ENCODE assay signal across 19 cellular contexts in the genomic region with DNA sequence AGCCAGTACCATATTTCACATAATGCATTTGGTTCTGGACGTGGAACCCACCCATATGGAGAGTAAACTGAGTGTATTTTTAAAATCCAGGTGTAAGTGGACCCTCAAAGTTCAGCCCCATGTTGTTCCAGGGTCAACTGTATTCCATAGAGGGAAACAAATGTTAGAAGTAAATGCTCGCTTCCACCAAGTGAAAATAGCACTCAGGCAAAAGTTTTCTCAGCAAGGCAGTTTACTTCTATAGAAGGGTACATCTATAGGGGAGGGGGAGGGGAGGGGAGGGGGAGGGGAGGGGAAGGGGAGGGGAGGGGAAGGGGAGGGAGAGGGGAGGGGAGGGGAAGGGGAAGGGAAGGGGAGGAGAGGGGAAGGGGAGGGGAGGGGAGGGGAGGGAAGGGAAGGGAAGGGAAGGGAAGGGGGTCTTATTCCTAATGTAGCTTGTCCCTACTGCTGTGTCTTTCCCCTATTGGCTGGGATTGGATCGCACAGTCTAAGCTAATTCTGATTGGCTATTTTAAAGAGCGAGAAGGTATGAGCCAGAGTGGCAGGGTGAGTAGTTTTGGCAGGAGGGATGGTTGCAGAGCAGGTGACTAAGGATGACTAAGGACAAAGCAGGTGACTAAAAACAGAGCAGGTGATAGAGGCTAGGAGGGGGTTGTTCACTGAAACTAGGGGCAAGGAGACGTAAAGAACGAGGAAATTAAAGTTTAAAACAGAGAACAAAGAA. TPM values are rescaled to one million over a fixed set of nuclear protein-coding genes. Genes with fewer than 3 reads are reported as not detected.
"Had no signal": no experiment of that assay in that cellular context is flagged by ENCODE, and none has a peak within 500 bp of the region (broad histone marks: within the 10 kb centered on the region; RNA-seq: fewer than 3 reads in every experiment).

No MANE protein-coding gene starts in this region.

- ATAC-seq: activated CD8-positive, alpha-beta T cell treated with anti-CD3 and anti-CD28 coated beads for 36 hours; left colon; lower lobe of right lung had no signal

- H3K36me3 ChIP-seq: colonic mucosa, lower lobe of right lung, prostate gland, stomach, thoracic aorta had no signal

- H3K4me1 ChIP-seq: colonic mucosa, prostate gland had no signal

- H3K9me3 ChIP-seq: colonic mucosa, lower lobe of right lung, prostate gland, stomach, thoracic aorta had no signal

- DNase-seq: activated B cell treated with CpG ODN at 0.5 μM for 24 hours; activated CD4-positive, alpha-beta T cell treated with anti-CD3 and anti-CD28 coated beads for 48 hours; activated CD8-positive, alpha-beta memory T cell treated with anti-CD3 and anti-CD28 coated beads, Interleukin-2, amount 50 U/mL, for 4 hours; activated CD8-positive, alpha-beta T cell treated with anti-CD3 and anti-CD28 coated beads for 36 hours; activated gamma-delta T cell treated with Interleukin-2 at 50 U/mL for 16 hours; amniotic stem cell; central memory CD4-positive, alpha-beta T cell; colonic mucosa; foreskin fibroblast; head of caudate nucleus; immature natural killer cell; left colon; lower lobe of right lung; nephron progenitor cell; stimulated activated CD4-positive, alpha-beta T cell treated with anti-CD3 and anti-CD28 coated beads, Interleukin-1b, Interleukin-23, amount 100 ng/mL, for 48 hours; stomach; T-helper 2 cell had no signal

- H3K4me3 ChIP-seq: colonic mucosa, lower lobe of right lung, prostate gland, stomach, thoracic aorta had no signal

- H3K27ac ChIP-seq: colonic mucosa, lower lobe of right lung, prostate gland, stomach, thoracic aorta had no signal

RNA-seq across cellular contexts. Expression of a gene that starts 29.1 kb away (rescaled TPM):
- polyA plus RNA-seq: immature natural killer cell had no signal
